10 cellular contexts compared by ENCODE assay signal in genomic region chr12:71846322-71846940, GRCh38. TPM values are rescaled to one million over a fixed set of nuclear protein-coding genes. Genes with fewer than 3 reads are reported as not detected.
DNase-seq lines count a peak whose midpoint lies in the region; ATAC-seq and FAIRE-seq lines count a peak whose summit lies in the region.
"Had no signal": no experiment of that assay in that cellular context is flagged by ENCODE, and none has a peak within 500 bp of the region (broad histone marks: within the 10 kb centered on the region; RNA-seq: fewer than 3 reads in every experiment).

No MANE protein-coding gene starts in this region.

- H3K27ac Mint-ChIP-seq in activated T-cell treated with anti-CD3 and anti-CD28 coated beads, Interleukin-2, amount 50 U/mL, for 24 hours: peak overlapping the region; percentile 47
- H3K27ac Mint-ChIP-seq in immature natural killer cell: peak overlapping the region in 3 of 6 donors; percentile 12 to 46 (median 26)
- H3K27ac Mint-ChIP-seq: activated naive CD8-positive, alpha-beta T cell had no signal

- no peak for DNase-seq in activated T-cell treated with anti-CD3 and anti-CD28 coated beads, Interleukin-2, amount 50 U/mL, for 24 hours
- DNase-seq in activated T-cell treated with anti-CD3 and anti-CD28 coated beads for 4 hours (no peak), HT-29 (ENCODE audit: low spot score) (peak; percentile 61), immature natural killer cell (peak in 2 of 3 donors; percentile 11 to 17), NK-92 (lab: John Stamatoyannopoulos, UW; ENCODE audit: unreplicated experiment) (no peak)
- no peak for DNase-seq in stimulated activated CD4-positive, alpha-beta T cell treated with anti-CD3 and anti-CD28 coated beads, Interleukin-12 subunit alpha, Interleukin-12 subunit beta, amount 100 ng/mL, for 4 hours

- peaks cover 46% of the 10 kb centered on the region for H3K4me1 Mint-ChIP-seq in activated T-cell treated with anti-CD3 and anti-CD28 coated beads, Interleukin-2, amount 50 U/mL, for 24 hours (ENCODE audit: low read depth)
- peaks cover 11 to 45% of the 10 kb centered on the region in 2 donors for H3K4me1 Mint-ChIP-seq in immature natural killer cell

- no peaks in the 10 kb centered on the region for H3K27me3 Mint-ChIP-seq in activated T-cell treated with anti-CD3 and anti-CD28 coated beads, Interleukin-2, amount 50 U/mL, for 24 hours
- peaks cover 0 to 4% (median 0%) of the 10 kb centered on the region in 3 donors for H3K27me3 Mint-ChIP-seq in immature natural killer cell (ENCODE audit: low read depth in 3 of 3)
- H3K27me3 Mint-ChIP-seq: activated naive CD8-positive, alpha-beta T cell had no signal

- peaks cover 3% of the 10 kb centered on the region for H3K9me3 Mint-ChIP-seq in activated T-cell treated with anti-CD3 and anti-CD28 coated beads, Interleukin-2, amount 50 U/mL, for 24 hours
- H3K9me3 Mint-ChIP-seq in immature natural killer cell: no peaks in the 10 kb centered on the region

- H3K36me3 Mint-ChIP-seq in activated T-cell treated with anti-CD3 and anti-CD28 coated beads, Interleukin-2, amount 50 U/mL, for 24 hours (ENCODE audit: low read depth): peaks cover 40% of the 10 kb centered on the region
- H3K36me3 Mint-ChIP-seq in immature natural killer cell: peaks cover 0 to 10% (median 6%) of the 10 kb centered on the region in 3 donors

- H3K4me3 Mint-ChIP-seq in activated T-cell treated with anti-CD3 and anti-CD28 coated beads, Interleukin-2, amount 50 U/mL, for 24 hours: no peak overlapping the region
- H3K4me3 Mint-ChIP-seq in immature natural killer cell: no peak overlapping the region
- H3K4me3 Mint-ChIP-seq: activated naive CD8-positive, alpha-beta T cell had no signal

- FAIRE-seq in TTC549 (lab: Jason Lieb, UNC): peak; percentile 53
- FAIRE-seq: GM18507 had no signal

- ATAC-seq in HG03175 (IDR thresholded peaks at IDR 0.05; ENCODE audit: unreplicated experiment): no peak

RNA-seq across cellular contexts. Expression of gene TBC1D15, which starts 6.9 kb away (rescaled TPM):
- total RNA-seq in HT-29 (2014; rRNA removed; shearing (Covaris generic)): 6.6 and 6.7 TPM in 2 replicates
- 10 to 100 TPM; 19.7 to 33.7 (median 29.6) TPM for polyA plus RNA-seq in immature natural killer cell

Comparison
In these comparisons a context has a peak if more than half of its experiments do, and no peak if none do; other contexts are left out.
1. DNase-seq: peak in HT-29 (single experiment) and immature natural killer cell (2 of 3); none in activated T-cell treated with anti-CD3 and anti-CD28 coated beads, Interleukin-2, amount 50 U/mL, for 24 hours (single experiment), activated T-cell treated with anti-CD3 and anti-CD28 coated beads for 4 hours (single experiment), stimulated activated CD4-positive, alpha-beta T cell treated with anti-CD3 and anti-CD28 coated beads, Interleukin-12 subunit alpha, Interleukin-12 subunit beta, amount 100 ng/mL, for 4 hours (single experiment) and NK-92 (single experiment).